In the genomic region with DNA sequence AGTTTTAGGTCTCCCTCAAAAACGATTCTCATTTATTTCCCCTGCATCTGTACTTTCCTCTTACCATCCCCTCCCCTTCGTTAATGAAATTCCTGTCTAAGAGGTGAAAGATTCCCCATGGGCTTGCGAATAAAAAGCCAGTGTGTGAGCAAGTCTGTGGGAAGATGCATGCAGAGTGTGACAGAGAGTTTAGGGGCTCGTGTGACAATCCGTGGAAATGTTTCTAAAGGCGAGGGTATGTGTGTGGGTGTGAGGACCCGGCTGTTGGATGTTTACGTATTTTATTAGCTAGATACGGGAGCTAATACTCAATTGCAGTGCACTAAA, we compare ENCODE assay signal across 15 cellular contexts. TPM values are rescaled to one million over a fixed set of nuclear protein-coding genes. Genes with fewer than 3 reads are reported as not detected.
DNase-seq lines count a peak whose midpoint lies in the region; ATAC-seq and TF ChIP-seq lines count a peak whose summit lies in the region.
"Had no signal": no experiment of that assay in that cellular context is flagged by ENCODE, and none has a peak within 500 bp of the region (broad histone marks: within the 10 kb centered on the region; RNA-seq: fewer than 3 reads in every experiment).

No MANE protein-coding gene starts in this region.

- H3K36me3 Mint-ChIP-seq in GM23338 (ENCODE audit: low read depth) (no peaks in the 10 kb centered on the region), HFFc6 (ENCODE audit: low read depth) (no peaks in the 10 kb centered on the region)

- TF ChIP-seq CTCF in C4-2B (conservative IDR thresholded peaks at IDR 0.05) (no peak), GM23338 (conservative IDR thresholded peaks at IDR 0.05; ENCODE audit: low read depth in 2 of 2) (no peak), dorsolateral prefrontal cortex (IDR thresholded peaks at IDR 0.05 in 54 of 56, conservative IDR thresholded peaks at IDR 0.05 in 2 of 56; ENCODE audit: low read depth in 1 of 56, partially characterized antibody in 56 of 56) (no peak), parathyroid adenoma (IDR thresholded peaks at IDR 0.05) (no peak), HFFc6 (IDR thresholded peaks at IDR 0.05) (no peak)

- peak overlapping the region; percentile 58; the same call in 1 of the 2 replicates for H3K27ac ChIP-seq in C4-2B
- H3K27ac ChIP-seq in GM23338 (ENCODE audit: low read depth), result no peak overlapping the region
- H3K27ac ChIP-seq in dorsolateral prefrontal cortex, result peak overlapping the region in 40 of 59 donors; percentile 14 to 85 (median 64)
- no peak overlapping the region for H3K27ac ChIP-seq in parathyroid adenoma

- H3K4me3 ChIP-seq in GM23338, result no peak overlapping the region
- peak overlapping the region in 57 of 59 donors; percentile 0 to 65 (median 46) for H3K4me3 ChIP-seq in dorsolateral prefrontal cortex
- peak overlapping the region; percentile 33 for H3K4me3 ChIP-seq in parathyroid adenoma (ENCODE audit: low read depth, low read length)
- H3K4me3 ChIP-seq: lung had no signal

- peaks cover 13% of the 10 kb centered on the region; the same call in 2 of the 3 replicates for H3K4me1 Mint-ChIP-seq in GM23338
- H3K4me1 Mint-ChIP-seq in HFFc6 (ENCODE audit: low read depth), result no peaks in the 10 kb centered on the region

- H3K9me3 Mint-ChIP-seq in GM23338, result no peaks in the 10 kb centered on the region
- H3K9me3 Mint-ChIP-seq in HFFc6, result no peaks in the 10 kb centered on the region
- H3K9me3 Mint-ChIP-seq: activated T-helper 2 cell treated with anti-CD3 and anti-CD28 coated beads, Interferon-gamma antibody, Interleukin-2, Interleukin-4, amounts not matched to agents 10 μg/mL and 5 μg/mL and 100 μg/mL, durations not matched to agents 14 hours and 24 hours and 36 hours had no signal

- no peak overlapping the region for H3K9ac ChIP-seq in parathyroid adenoma

- H3K4me2 ChIP-seq in GM23338, result no peak overlapping the region
- peak overlapping the region; percentile 60 for H3K4me2 ChIP-seq in parathyroid adenoma (ENCODE audit: low read length)

- H3K27me3 ChIP-seq in GM23338 (ENCODE audit: insufficient read depth), result no peaks in the 10 kb centered on the region
- H3K27me3 ChIP-seq in dorsolateral prefrontal cortex, result peaks cover 0 to 3% (median 0%) of the 10 kb centered on the region in 45 donors
- H3K27me3 ChIP-seq in parathyroid adenoma (ENCODE audit: control insufficient read depth, insufficient read depth, low read length), result no peaks in the 10 kb centered on the region

- intact Hi-C loops in dorsolateral prefrontal cortex (cut with DNase I), result loop anchor here in 1 of 2 donors (10.0 kb wide), 1 partner anchor 113 kb away; no protein-coding TSS in a partner anchor

- H3K9me3 ChIP-seq in parathyroid adenoma (ENCODE audit: control insufficient read depth, low read length), result no peaks in the 10 kb centered on the region

- no peaks in the 10 kb centered on the region for H3K79me2 ChIP-seq in GM23338 (replicated peaks; ENCODE audit: insufficient read depth)
- H3K79me2 ChIP-seq in parathyroid adenoma, result no peaks in the 10 kb centered on the region

- no peak overlapping the region for H3K4me3 Mint-ChIP-seq in GM23338
- H3K4me3 Mint-ChIP-seq in HFFc6, result no peak overlapping the region

- H3F3A ChIP-seq in GM23338 (replicated peaks; ENCODE audit: low read depth), result no peaks in the 10 kb centered on the region

- DNase-seq in GM23338 (ENCODE audit: low spot score), result no peak
- DNase-seq in dorsolateral prefrontal cortex, result no peak
- DNase-seq in DMS153 (lab: John Stamatoyannopoulos, UW), result no peak
- DNase-seq in HFFc6, result no peak
- no peak for DNase-seq in NCI-H187 treated with DMSO at 0.1 percent for 48 hours (lab: John Stamatoyannopoulos, UW)
- DNase-seq in SW480 (ENCODE audit: low spot score), result no peak
- DNase-seq: activated CD4-positive, alpha-beta T cell treated with anti-CD3 and anti-CD28 coated beads for 1 hour; hippocampal formation; IMR-90; NCI-H1436 treated with DMSO at 0.1 percent for 48 hours; NCI-H82 had no signal

- H3K36me3 ChIP-seq in GM23338 (ENCODE audit: insufficient read depth) (no peaks in the 10 kb centered on the region), parathyroid adenoma (ENCODE audit: control insufficient read depth, insufficient read depth, low read length) (no peaks in the 10 kb centered on the region)

- H3K9me2 ChIP-seq in GM23338 (ENCODE audit: insufficient read depth), result no peaks in the 10 kb centered on the region

- ATAC-seq in GM23338, result no peak

- H2AFZ ChIP-seq in GM23338 (peak overlapping the region; percentile 67), parathyroid adenoma (no peak overlapping the region)

- H3K27ac Mint-ChIP-seq in GM23338 (no peak overlapping the region), HFFc6 (no peak overlapping the region)

- no peaks in the 10 kb centered on the region for H3K27me3 Mint-ChIP-seq in GM23338 (ENCODE audit: insufficient read depth, low read depth, poor library complexity)
- H3K27me3 Mint-ChIP-seq in HFFc6 (ENCODE audit: insufficient read depth), result peaks cover 24% of the 10 kb centered on the region

- H3K4me1 ChIP-seq in GM23338 (ENCODE audit: insufficient read depth) (no peaks in the 10 kb centered on the region), parathyroid adenoma (no peaks in the 10 kb centered on the region)

- H4K20me1 ChIP-seq in GM23338 (replicated peaks; ENCODE audit: insufficient read depth), result no peaks in the 10 kb centered on the region

TF ChIP-seq in GM23338, 12 proteins besides CTCF, POLR2A, EP300 and RAD21 (continues in another document):
- TF ChIP-seq ZNF331 (CRISPR knock-in tag; IDR thresholded peaks at IDR 0.05; ENCODE audit: low read depth) (no peak), JUNB (IDR thresholded peaks at IDR 0.05; ENCODE audit: unreplicated experiment) (no peak), ZNF114 (CRISPR knock-in tag; IDR thresholded peaks at IDR 0.05) (no peak), CREB1 (CRISPR knock-in tag; IDR thresholded peaks at IDR 0.05; ENCODE audit: low read depth) (no peak), EZH2phosphoT487 (IDR thresholded peaks at IDR 0.05; ENCODE audit: unreplicated experiment) (no peak)
- TF ChIP-seq, protein P1, sequence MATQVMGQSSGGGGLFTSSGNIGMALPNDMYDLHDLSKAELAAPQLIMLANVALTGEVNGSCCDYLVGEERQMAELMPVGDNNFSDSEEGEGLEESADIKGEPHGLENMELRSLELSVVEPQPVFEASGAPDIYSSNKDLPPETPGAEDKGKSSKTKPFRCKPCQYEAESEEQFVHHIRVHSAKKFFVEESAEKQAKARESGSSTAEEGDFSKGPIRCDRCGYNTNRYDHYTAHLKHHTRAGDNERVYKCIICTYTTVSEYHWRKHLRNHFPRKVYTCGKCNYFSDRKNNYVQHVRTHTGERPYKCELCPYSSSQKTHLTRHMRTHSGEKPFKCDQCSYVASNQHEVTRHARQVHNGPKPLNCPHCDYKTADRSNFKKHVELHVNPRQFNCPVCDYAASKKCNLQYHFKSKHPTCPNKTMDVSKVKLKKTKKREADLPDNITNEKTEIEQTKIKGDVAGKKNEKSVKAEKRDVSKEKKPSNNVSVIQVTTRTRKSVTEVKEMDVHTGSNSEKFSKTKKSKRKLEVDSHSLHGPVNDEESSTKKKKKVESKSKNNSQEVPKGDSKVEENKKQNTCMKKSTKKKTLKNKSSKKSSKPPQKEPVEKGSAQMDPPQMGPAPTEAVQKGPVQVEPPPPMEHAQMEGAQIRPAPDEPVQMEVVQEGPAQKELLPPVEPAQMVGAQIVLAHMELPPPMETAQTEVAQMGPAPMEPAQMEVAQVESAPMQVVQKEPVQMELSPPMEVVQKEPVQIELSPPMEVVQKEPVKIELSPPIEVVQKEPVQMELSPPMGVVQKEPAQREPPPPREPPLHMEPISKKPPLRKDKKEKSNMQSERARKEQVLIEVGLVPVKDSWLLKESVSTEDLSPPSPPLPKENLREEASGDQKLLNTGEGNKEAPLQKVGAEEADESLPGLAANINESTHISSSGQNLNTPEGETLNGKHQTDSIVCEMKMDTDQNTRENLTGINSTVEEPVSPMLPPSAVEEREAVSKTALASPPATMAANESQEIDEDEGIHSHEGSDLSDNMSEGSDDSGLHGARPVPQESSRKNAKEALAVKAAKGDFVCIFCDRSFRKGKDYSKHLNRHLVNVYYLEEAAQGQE (IDR thresholded peaks at IDR 0.05; ENCODE audit: unreplicated experiment), result no peak

RNA-seq across cellular contexts. Expression of a gene that starts 0.7 kb away (rescaled TPM):
- total RNA-seq in GM23338 (2014; rRNA removed; shearing (Covaris generic)), result not detected in 2 replicates
- polyA plus RNA-seq in GM23338 (2016; fragmentation: Nextera tagmentation; extraction: Ambion mirVana), result not detected in 2 replicates
- total RNA-seq in dorsolateral prefrontal cortex, result 100 to 1,000 TPM in 93 of 120 experiments, 10 to 100 TPM in 27; 30.4 to 251 (median 125) TPM
- total RNA-seq in HFFc6 (2021; fragmentation: NEBNext Ultra II Directional; extraction: Animal tissue kit (Norgen Biotek cat#: 25700)), result not detected

Comparison
In these comparisons a context has a peak if more than half of its experiments do, and no peak if none do; other contexts are left out.
1. H3K27ac ChIP-seq: peak in C4-2B (single experiment) and dorsolateral prefrontal cortex (40 of 59); none in GM23338 (single experiment) and parathyroid adenoma (single experiment).
2. RNA of a gene that starts 0.7 kb away (total RNA-seq): 30.4 to 251 TPM in dorsolateral prefrontal cortex; not detected in GM23338 and not detected in HFFc6; every median in the first group is over 10 times any median in the second.